12 cellular contexts compared by ENCODE assay signal in genomic region chr7:24284699-24285506, GRCh38. TPM values are rescaled to one million over a fixed set of nuclear protein-coding genes. Genes with fewer than 3 reads are reported as not detected.
A peak's percentile ranks its signal among the peaks of the same experiment; 100 is the strongest.
DNase-seq lines count a peak whose midpoint lies in the region; ATAC-seq and TF ChIP-seq lines count a peak whose summit lies in the region.
"Had no signal": no experiment of that assay in that cellular context is flagged by ENCODE, and none has a peak within 500 bp of the region (broad histone marks: within the 10 kb centered on the region; RNA-seq: fewer than 3 reads in every experiment).

No MANE protein-coding gene starts in this region.

- no peak overlapping the region for H3K27ac ChIP-seq in foreskin keratinocyte

- H3K36me3 ChIP-seq in GM06990 (ENCODE audit: control insufficient read depth, insufficient read depth, low read length) (no peaks in the 10 kb centered on the region), NT2/D1 (ENCODE audit: insufficient read depth, insufficient read length, low read length) (no peaks in the 10 kb centered on the region)

- intact Hi-C loops in left colon (cut with DNase I, micrococcal nuclease), result no loop called here

- ATAC-seq in foreskin keratinocyte (peak; percentile 15), left colon (no peak), GM19452 (IDR thresholded peaks at IDR 0.05; ENCODE audit: unreplicated experiment) (no peak), GM18873 (IDR thresholded peaks at IDR 0.05; ENCODE audit: low FRiP score, unreplicated experiment) (no peak)

- no peaks in the 10 kb centered on the region for H3K9me3 ChIP-seq in NT2/D1 (ENCODE audit: insufficient read depth, low read length)

- peak; percentile 18 for DNase-seq in GM06990 (ENCODE audit: extremely low read depth, insufficient read length)
- DNase-seq in NT2/D1 (ENCODE audit: low read depth, low spot score), result peak; percentile 64
- DNase-seq in foreskin keratinocyte, result peak in 1 of 2 donors; percentile 3
- peak; percentile 54 for DNase-seq in retina
- no peak for DNase-seq in dermis blood vessel endothelial cell
- DNase-seq in left colon, result no peak
- DNase-seq: GOT3, NCI-H2227 treated with DMSO at 0.1 percent for 48 hours, T1000 had no signal

- peak overlapping the region; percentile 65 for H3K9ac ChIP-seq in NT2/D1 (ENCODE audit: insufficient read length, low read depth)

- H3K4me3 ChIP-seq in GM06990 (replicated peaks; ENCODE audit: low read depth, low read length) (no peak overlapping the region), NT2/D1 (ENCODE audit: insufficient read length, low read depth) (peak overlapping the region; percentile 48)

- H3K27me3 ChIP-seq in GM06990 (replicated peaks; ENCODE audit: control insufficient read depth, insufficient read depth, low read length) (peaks cover 3% of the 10 kb centered on the region), NT2/D1 (ENCODE audit: insufficient read depth, insufficient read length) (peaks cover 47% of the 10 kb centered on the region), foreskin keratinocyte (peaks cover 99% of the 10 kb centered on the region)

- no peak for TF ChIP-seq CTCF in GM06990 (IDR thresholded peaks at IDR 0.05; ENCODE audit: insufficient read depth, low read length, poor library complexity, severe bottlenecking)
- TF ChIP-seq CTCF in foreskin keratinocyte (conservative IDR thresholded peaks at IDR 0.05), result no peak

- H3K4me1 ChIP-seq in NT2/D1 (ENCODE audit: insufficient read depth, insufficient read length) (no peaks in the 10 kb centered on the region), foreskin keratinocyte (no peaks in the 10 kb centered on the region)

RNA-seq across cellular contexts. Expression of gene NPY, which starts 0.9 kb away (rescaled TPM):
- total RNA-seq in foreskin keratinocyte (not detected in 2 replicates), dermis blood vessel endothelial cell (not detected in 2 replicates), left colon (under 1 TPM in 1 of 2 donors, not detected in 1; 0.55 TPM)
- polyA plus RNA-seq in foreskin keratinocyte, result not detected in 2 replicates
- total RNA-seq: pulmonary artery endothelial cell had no signal

Comparison
In these comparisons a context has a peak if more than half of its experiments do, and no peak if none do; other contexts are left out.
1. DNase-seq: peak in GM06990 (single experiment), NT2/D1 (single experiment) and retina (single experiment); none in dermis blood vessel endothelial cell (single experiment) and left colon (0 of 2).